In genomic region chr10:118594392-118595063, GRCh38 we compare ENCODE assay signal across 9 cellular contexts. TPM values are rescaled to one million over a fixed set of nuclear protein-coding genes. Genes with fewer than 3 reads are reported as not detected.
DNase-seq lines count a peak whose midpoint lies in the region; ATAC-seq, FAIRE-seq and TF ChIP-seq lines count a peak whose summit lies in the region.
"Had no signal": no experiment of that assay in that cellular context is flagged by ENCODE, and none has a peak within 500 bp of the region (broad histone marks: within the 10 kb centered on the region; RNA-seq: fewer than 3 reads in every experiment).

No MANE protein-coding gene starts in this region.

- no peaks in the 10 kb centered on the region for H4K20me1 ChIP-seq in fibroblast of lung (ENCODE audit: control insufficient read depth, extremely low read depth, insufficient read depth, low read length)

- no peaks in the 10 kb centered on the region for H3K9me3 ChIP-seq in fibroblast of lung (ENCODE audit: control insufficient read depth, insufficient read depth, low read depth, low read length)

- peaks cover 14% of the 10 kb centered on the region for H3K27me3 ChIP-seq in fibroblast of lung (ENCODE audit: control insufficient read depth, insufficient read depth, low read length)

- ATAC-seq in omental fat pad (ENCODE audit: low FRiP score), result peak; percentile 41
- ATAC-seq in HG03460 (IDR thresholded peaks at IDR 0.05; ENCODE audit: unreplicated experiment), result no peak

- in situ Hi-C loops in GM13977 (cut with MboI; ENCODE audit: low pct_unique_long_range_greater_than_20kb, low sequenced_read_pairs, unreplicated experiment), result no loop called here

- H3K79me2 ChIP-seq in fibroblast of lung (ENCODE audit: control insufficient read depth, insufficient read depth, low read length), result no peaks in the 10 kb centered on the region

- H3K36me3 ChIP-seq in fibroblast of lung (ENCODE audit: control insufficient read depth, insufficient read depth, low read length), result no peaks in the 10 kb centered on the region

- H2AFZ ChIP-seq in fibroblast of lung (ENCODE audit: low read length), result no peak overlapping the region

- TF ChIP-seq CTCF in GM13977 (IDR thresholded peaks at IDR 0.05; ENCODE audit: extremely low read depth, insufficient read depth, missing control alignments), result peak; percentile 20
- peak in 1 of 2 donors; percentile 30 for TF ChIP-seq CTCF in fibroblast of lung (conservative IDR thresholded peaks at IDR 0.05 in 1 of 2, IDR thresholded peaks at IDR 0.05 in 1 of 2; ENCODE audit: low read depth in 1 of 2, low read length in 2 of 2)
- TF ChIP-seq CTCF in omental fat pad (IDR thresholded peaks at IDR 0.05), result no peak

- FAIRE-seq in H54 (lab: Jason Lieb, UNC), result no peak
- FAIRE-seq: islet of Langerhans had no signal

- no peak overlapping the region for H3K4me3 ChIP-seq in fibroblast of lung (replicated peaks in 1 of 4; ENCODE audit: control extremely low read depth in 1 of 4, insufficient read depth in 1 of 4, low read depth in 3 of 4, low read length in 4 of 4)

- TF ChIP-seq POLR2A in H54 (IDR thresholded peaks at IDR 0.05; ENCODE audit: low read depth, low read length), result no peak

- H3K27ac ChIP-seq in fibroblast of lung (ENCODE audit: insufficient read depth, low read length), result no peak overlapping the region

- no peak overlapping the region for H3K9ac ChIP-seq in fibroblast of lung (ENCODE audit: insufficient read depth, low read length)

- H3K4me2 ChIP-seq in fibroblast of lung (ENCODE audit: extremely low read depth, insufficient read depth, low read length), result no peak overlapping the region

- H3K4me1 ChIP-seq in fibroblast of lung (ENCODE audit: control insufficient read depth, extremely low read depth, insufficient read depth, low read length), result no peaks in the 10 kb centered on the region

- DNase-seq in GM13977 (ENCODE audit: low spot score), result no peak
- DNase-seq in activated CD4-positive, alpha-beta T cell treated with anti-CD3 and anti-CD28 coated beads, Interleukin-2, amount 50 U/mL, for 48 hours, result peak; percentile 17 to 33
- DNase-seq in fibroblast of lung (ENCODE audit: low read depth in 2 of 2), result peak; percentile 28 to 33
- no peak for DNase-seq in omental fat pad (ENCODE audit: low spot score)
- no peak for DNase-seq in superior temporal gyrus (ENCODE audit: extremely low spot score)
- DNase-seq in germinal center (ENCODE audit: low spot score), result no peak
- DNase-seq in H54 (ENCODE audit: insufficient read length, low spot score), result no peak

RNA-seq across cellular contexts. Expression of gene PRLHR, which starts 0.9 kb away (rescaled TPM):
- total RNA-seq in fibroblast of lung (not detected in 2 replicates), omental fat pad (not detected)
- polyA plus RNA-seq in fibroblast of lung, result not detected in 2 replicates
- polyA plus RNA-seq in fibroblast of lung (2012), result not detected in 2 replicates
- not detected in 2 replicates for polyA minus RNA-seq in fibroblast of lung (ENCODE audit: low replicate concordance)

Comparison
In these comparisons a context has a peak if more than half of its experiments do, and no peak if none do; other contexts are left out.
1. DNase-seq: peak in activated CD4-positive, alpha-beta T cell treated with anti-CD3 and anti-CD28 coated beads, Interleukin-2, amount 50 U/mL, for 48 hours (2 of 2) and fibroblast of lung (2 of 2); none in GM13977 (single experiment), omental fat pad (single experiment), superior temporal gyrus (single experiment), germinal center (single experiment) and H54 (single experiment).